1 cellular context compared by ENCODE assay signal in the genomic region with DNA sequence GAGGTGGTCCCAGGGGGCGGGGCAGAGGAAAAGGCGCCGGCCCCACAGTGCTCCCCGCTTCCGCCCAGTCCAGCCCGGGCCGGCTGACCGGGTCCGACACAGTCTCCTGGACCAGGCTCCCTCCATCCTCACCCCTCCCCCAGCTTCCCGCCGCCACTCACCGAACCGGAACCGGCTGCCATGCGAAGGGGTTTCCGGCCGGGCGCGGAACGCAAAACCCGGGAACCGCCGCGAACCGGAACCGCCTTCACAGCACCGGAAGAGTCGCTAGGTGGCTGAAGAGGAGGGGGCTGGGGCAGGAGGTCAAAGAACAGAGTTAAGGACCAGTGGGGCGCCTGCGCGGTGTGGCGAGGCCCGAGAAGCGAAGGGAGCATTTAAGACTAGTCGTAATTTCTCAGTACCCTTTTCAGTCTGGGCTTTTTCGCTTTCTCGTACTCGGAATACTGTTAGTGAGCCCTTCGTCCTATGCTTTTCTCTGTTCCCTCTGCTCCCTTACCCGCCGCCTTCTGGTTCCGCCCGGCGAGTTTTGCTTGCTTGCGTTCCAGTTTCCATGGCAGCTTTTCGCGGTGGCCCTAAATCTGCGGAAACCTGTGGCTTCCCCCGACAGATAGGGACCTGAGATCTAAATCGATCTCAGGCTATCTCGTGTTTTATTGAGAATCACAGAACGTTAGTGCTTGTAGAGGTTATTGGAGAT.
TF ChIP-seq lines count a peak whose summit lies in the region.

TSS of gene SENP1 (minus strand) at position 213 of the 697 bp plus-strand sequence. CDS start 4,607 bp downstream, outside the sequence.

TF ChIP-seq in K562, 482 proteins besides CTCF, POLR2A, EP300 and RAD21 (continued from another document):
- TF ChIP-seq, protein P1, sequence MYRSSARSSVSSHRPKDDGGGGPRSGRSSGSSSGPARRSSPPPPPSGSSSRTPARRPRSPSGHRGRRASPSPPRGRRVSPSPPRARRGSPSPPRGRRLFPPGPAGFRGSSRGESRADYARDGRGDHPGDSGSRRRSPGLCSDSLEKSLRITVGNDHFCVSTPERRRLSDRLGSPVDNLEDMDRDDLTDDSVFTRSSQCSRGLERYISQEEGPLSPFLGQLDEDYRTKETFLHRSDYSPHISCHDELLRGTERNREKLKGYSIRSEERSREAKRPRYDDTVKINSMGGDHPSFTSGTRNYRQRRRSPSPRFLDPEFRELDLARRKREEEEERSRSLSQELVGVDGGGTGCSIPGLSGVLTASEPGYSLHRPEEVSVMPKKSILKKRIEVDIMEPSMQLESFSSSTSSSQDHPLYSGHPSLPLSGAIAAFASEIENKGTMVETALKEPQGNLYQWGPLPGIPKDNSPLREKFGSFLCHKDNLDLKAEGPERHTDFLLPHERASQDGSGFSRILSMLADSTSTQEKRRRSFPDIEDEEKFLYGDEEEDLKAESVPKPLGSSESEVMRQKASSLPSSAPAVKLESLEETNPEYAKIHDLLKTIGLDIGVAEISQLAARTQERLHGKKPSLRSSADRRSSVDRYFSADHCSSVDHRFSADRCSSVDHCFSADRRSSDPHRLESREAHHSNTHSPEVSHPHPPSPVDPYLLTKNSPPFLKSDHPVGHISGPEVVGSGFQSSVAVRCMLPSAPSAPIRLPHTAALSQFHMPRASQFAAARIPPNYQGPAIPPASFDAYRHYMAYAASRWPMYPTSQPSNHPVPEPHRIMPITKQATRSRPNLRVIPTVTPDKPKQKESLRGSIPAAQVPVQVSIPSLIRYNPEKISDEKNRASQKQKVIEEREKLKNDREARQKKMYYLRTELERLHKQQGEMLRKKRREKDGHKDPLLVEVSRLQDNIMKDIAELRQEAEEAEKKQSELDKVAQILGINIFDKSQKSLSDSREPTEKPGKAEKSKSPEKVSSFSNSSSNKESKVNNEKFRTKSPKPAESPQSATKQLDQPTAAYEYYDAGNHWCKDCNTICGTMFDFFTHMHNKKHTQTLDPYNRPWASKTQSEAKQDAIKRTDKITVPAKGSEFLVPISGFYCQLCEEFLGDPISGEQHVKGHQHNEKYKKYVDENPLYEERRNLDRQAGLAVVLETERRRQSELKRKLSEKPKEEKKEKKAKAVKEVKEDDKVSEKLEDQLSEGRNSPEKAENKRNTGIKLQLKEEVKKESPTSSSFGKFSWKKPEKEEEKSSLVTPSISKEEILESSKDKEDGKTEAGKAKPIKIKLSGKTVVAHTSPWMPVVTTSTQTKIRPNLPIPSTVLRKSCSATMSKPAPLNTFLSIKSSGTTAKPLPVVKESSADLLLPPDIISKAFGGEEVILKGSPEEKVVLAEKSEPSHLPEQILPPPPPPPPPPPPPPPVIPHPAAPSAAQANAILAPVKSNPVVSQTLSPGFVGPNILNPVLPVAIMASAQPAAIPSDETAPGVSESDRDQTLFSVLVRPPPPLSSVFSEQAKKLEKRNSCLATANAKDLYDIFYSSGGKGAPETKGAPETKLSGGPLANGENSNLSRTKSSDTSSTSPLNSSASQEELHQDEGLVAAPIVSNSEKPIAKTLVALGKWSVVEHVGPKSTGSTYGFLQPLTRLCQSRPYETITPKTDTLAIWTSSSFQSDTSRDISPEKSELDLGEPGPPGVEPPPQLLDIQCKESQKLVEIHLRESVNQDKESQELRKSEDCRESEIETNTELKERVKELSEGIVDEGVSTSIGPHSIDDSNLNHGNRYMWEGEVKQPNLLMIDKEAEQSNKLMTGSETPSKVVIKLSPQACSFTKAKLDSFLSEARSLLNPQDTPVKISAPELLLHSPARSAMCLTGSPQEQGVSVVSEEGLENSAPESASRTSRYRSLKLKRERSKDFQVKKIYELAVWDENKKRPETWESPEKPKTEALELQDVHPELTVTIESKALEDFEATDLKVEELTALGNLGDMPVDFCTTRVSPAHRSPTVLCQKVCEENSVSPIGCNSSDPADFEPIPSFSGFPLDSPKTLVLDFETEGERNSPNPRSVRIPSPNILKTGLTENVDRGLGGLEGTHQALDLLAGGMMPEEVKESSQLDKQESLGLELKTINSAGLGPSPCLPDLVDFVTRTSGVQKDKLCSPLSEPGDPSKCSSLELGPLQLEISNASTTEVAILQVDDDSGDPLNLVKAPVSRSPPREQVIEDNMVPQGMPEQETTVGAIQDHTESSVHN (IDR thresholded peaks at IDR 0.05; ENCODE audit: borderline replicate concordance in 1 of 2, low read depth in 1 of 2): no peak
- TF ChIP-seq SRSF3 (IDR thresholded peaks at IDR 0.05; ENCODE audit: insufficient read depth, low read length): no peak
- no peak for TF ChIP-seq ZNF717 (CRISPR knock-in tag; IDR thresholded peaks at IDR 0.05)
- no peak for TF ChIP-seq ZNF407 (IDR thresholded peaks at IDR 0.05; ENCODE audit: low read depth)
- no peak for TF ChIP-seq MCM7 (IDR thresholded peaks at IDR 0.05)
- TF ChIP-seq GABPA (tag; conservative IDR thresholded peaks at IDR 0.05; ENCODE audit: low read depth): peak; percentile 99
- peak; percentile 55 to 56; a peak in 1 of 4 replicates for TF ChIP-seq SIN3A (IDR thresholded peaks at IDR 0.05; ENCODE audit: borderline replicate concordance in 2 of 2, control insufficient read depth in 1 of 2, low read depth in 2 of 2, low read length in 2 of 2)
- no peak for TF ChIP-seq ZNF740 (CRISPR knock-in tag; IDR thresholded peaks at IDR 0.05)
- TF ChIP-seq ZNF740 (tag; IDR thresholded peaks at IDR 0.05): peak in 1 of 2 experiments; percentile 38; a peak in 1 of 4 replicates
- peak; percentile 96 for TF ChIP-seq NR2C1 (IDR thresholded peaks at IDR 0.05)
- TF ChIP-seq NR2C1 (tag; IDR thresholded peaks at IDR 0.05): peak; percentile 97
- peak; percentile 85 for TF ChIP-seq RFX1 (IDR thresholded peaks at IDR 0.05)
- TF ChIP-seq, protein P2, sequence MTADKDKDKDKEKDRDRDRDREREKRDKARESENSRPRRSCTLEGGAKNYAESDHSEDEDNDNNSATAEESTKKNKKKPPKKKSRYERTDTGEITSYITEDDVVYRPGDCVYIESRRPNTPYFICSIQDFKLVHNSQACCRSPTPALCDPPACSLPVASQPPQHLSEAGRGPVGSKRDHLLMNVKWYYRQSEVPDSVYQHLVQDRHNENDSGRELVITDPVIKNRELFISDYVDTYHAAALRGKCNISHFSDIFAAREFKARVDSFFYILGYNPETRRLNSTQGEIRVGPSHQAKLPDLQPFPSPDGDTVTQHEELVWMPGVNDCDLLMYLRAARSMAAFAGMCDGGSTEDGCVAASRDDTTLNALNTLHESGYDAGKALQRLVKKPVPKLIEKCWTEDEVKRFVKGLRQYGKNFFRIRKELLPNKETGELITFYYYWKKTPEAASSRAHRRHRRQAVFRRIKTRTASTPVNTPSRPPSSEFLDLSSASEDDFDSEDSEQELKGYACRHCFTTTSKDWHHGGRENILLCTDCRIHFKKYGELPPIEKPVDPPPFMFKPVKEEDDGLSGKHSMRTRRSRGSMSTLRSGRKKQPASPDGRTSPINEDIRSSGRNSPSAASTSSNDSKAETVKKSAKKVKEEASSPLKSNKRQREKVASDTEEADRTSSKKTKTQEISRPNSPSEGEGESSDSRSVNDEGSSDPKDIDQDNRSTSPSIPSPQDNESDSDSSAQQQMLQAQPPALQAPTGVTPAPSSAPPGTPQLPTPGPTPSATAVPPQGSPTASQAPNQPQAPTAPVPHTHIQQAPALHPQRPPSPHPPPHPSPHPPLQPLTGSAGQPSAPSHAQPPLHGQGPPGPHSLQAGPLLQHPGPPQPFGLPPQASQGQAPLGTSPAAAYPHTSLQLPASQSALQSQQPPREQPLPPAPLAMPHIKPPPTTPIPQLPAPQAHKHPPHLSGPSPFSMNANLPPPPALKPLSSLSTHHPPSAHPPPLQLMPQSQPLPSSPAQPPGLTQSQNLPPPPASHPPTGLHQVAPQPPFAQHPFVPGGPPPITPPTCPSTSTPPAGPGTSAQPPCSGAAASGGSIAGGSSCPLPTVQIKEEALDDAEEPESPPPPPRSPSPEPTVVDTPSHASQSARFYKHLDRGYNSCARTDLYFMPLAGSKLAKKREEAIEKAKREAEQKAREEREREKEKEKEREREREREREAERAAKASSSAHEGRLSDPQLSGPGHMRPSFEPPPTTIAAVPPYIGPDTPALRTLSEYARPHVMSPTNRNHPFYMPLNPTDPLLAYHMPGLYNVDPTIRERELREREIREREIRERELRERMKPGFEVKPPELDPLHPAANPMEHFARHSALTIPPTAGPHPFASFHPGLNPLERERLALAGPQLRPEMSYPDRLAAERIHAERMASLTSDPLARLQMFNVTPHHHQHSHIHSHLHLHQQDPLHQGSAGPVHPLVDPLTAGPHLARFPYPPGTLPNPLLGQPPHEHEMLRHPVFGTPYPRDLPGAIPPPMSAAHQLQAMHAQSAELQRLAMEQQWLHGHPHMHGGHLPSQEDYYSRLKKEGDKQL (CRISPR knock-in tag; IDR thresholded peaks at IDR 0.05; ENCODE audit: borderline replicate concordance): no peak
- no peak for TF ChIP-seq KLF6 (CRISPR knock-in tag; IDR thresholded peaks at IDR 0.05; ENCODE audit: borderline replicate concordance)
- TF ChIP-seq NFYB (IDR thresholded peaks at IDR 0.05; ENCODE audit: extremely low read depth, insufficient read length): no peak
- no peak for TF ChIP-seq TRIM25 (IDR thresholded peaks at IDR 0.05; ENCODE audit: borderline replicate concordance)
- TF ChIP-seq ZNF146 (CRISPR knock-in tag; IDR thresholded peaks at IDR 0.05; ENCODE audit: unreplicated experiment): no peak
- peak; percentile 6; the same call in 1 of the 2 replicates for TF ChIP-seq JUND (IDR thresholded peaks at IDR 0.05; ENCODE audit: borderline replicate concordance, low read depth, low read length)
- peak; percentile 37; the same call in 2 of the 3 replicates for TF ChIP-seq JUND (tag; IDR thresholded peaks at IDR 0.05; ENCODE audit: borderline replicate concordance, low read depth, low read length)
